Comparison of ENCODE assay signal across 30 cellular contexts in the genomic region with DNA sequence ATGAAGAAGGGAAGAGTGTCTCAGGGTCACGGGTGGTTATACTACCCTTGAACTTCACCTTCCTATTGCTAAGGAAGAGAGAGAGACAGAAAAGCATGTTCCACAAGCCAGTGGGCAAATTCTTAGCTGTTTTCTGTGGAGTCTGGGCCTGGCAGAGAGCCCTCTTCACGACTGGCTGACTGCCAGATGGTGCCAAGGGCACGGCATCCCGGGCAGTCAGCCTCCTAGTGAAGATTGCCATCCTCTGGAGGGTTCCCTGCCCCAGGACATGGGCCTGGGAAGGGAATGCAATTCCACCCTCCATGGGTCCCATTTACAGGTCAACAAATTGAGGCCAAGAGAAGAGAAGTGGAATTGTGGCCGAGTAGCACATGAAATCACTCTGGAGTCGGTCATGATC. TPM values are rescaled to one million over a fixed set of nuclear protein-coding genes. Genes with fewer than 3 reads are reported as not detected.
DNase-seq lines count a peak whose midpoint lies in the region; ATAC-seq and TF ChIP-seq lines count a peak whose summit lies in the region.
"Had no signal": no experiment of that assay in that cellular context is flagged by ENCODE, and none has a peak within 500 bp of the region (broad histone marks: within the 10 kb centered on the region; RNA-seq: fewer than 3 reads in every experiment).

No MANE protein-coding gene starts in this region.

- H2BK15ac ChIP-seq in IMR-90 (ENCODE audit: low read depth, low read length), result no peak overlapping the region

- H3K9me1 ChIP-seq in IMR-90 (ENCODE audit: insufficient read depth, low read length), result no peaks in the 10 kb centered on the region

- TF ChIP-seq CTCF in IMR-90 (conservative IDR thresholded peaks at IDR 0.05; ENCODE audit: low read depth, low read length) (no peak), ascending aorta (IDR thresholded peaks at IDR 0.05) (no peak)

- H3K4ac ChIP-seq in IMR-90 (ENCODE audit: low read depth, low read length), result no peak overlapping the region

- CTCF ChIA-PET in IMR-90 (lab: Yijun Ruan, JAX), result no interaction called here

- no peak overlapping the region for H2AK5ac ChIP-seq in IMR-90 (ENCODE audit: low read depth, low read length)

- no peak overlapping the region for H3K9ac ChIP-seq in IMR-90 (ENCODE audit: low read depth, low read length)
- H3K9ac ChIP-seq: KMS-11 had no signal

- H3K36me3 ChIP-seq in IMR-90 (ENCODE audit: control insufficient read depth, insufficient read depth, low read length) (no peaks in the 10 kb centered on the region), ascending aorta (no peaks in the 10 kb centered on the region)
- H3K36me3 ChIP-seq: BE2C, gastroesophageal sphincter, SJSA1, upper lobe of left lung had no signal

- H4K91ac ChIP-seq in IMR-90 (ENCODE audit: insufficient read depth, low read depth, low read length), result no peak overlapping the region

- POLR2A ChIA-PET in IMR-90 (lab: Charles Lee; ENCODE audit: unreplicated experiment), result no interaction called here

- intact Hi-C loops in IMR-90 (cut with micrococcal nuclease) (no loop called here), ascending aorta (cut with DNase I) (no loop called here)

- no peak overlapping the region for H4K8ac ChIP-seq in IMR-90 (ENCODE audit: low read depth in 2 of 2, low read length in 2 of 2)

- no peak overlapping the region for H3K18ac ChIP-seq in IMR-90 (ENCODE audit: low read depth, low read length)

- H3K4me1 ChIP-seq in IMR-90 (ENCODE audit: control insufficient read depth, insufficient read depth, low read length), result no peaks in the 10 kb centered on the region
- peaks cover 0 to 20% of the 10 kb centered on the region in 2 donors for H3K4me1 ChIP-seq in ascending aorta
- H3K4me1 ChIP-seq: BE2C, Caco-2, gastroesophageal sphincter, SJSA1, upper lobe of left lung had no signal

- no peaks in the 10 kb centered on the region for H3K9me3 ChIP-seq in IMR-90 (ENCODE audit: control insufficient read depth, insufficient read depth, low read length)
- H3K9me3 ChIP-seq in ascending aorta, result no peaks in the 10 kb centered on the region
- H3K9me3 ChIP-seq: BE2C, Caco-2, gastroesophageal sphincter, SJSA1, upper lobe of left lung had no signal

- WGBS in IMR-90 (ENCODE audit: extremely low coverage in 2 of 2, insufficient read length in 1 of 2), 2 experiments, result no CpG with 5 or more reads among the region's 6 CpGs

- H2BK20ac ChIP-seq in IMR-90 (ENCODE audit: low read depth, low read length), result no peak overlapping the region

- no peak overlapping the region for H3K14ac ChIP-seq in IMR-90 (replicated peaks; ENCODE audit: low read depth, low read length)

- no peak overlapping the region for H2BK5ac ChIP-seq in IMR-90 (ENCODE audit: low read depth, low read length, poor library complexity, severe bottlenecking)

- BruUV-seq in IMR-90 (replicated peaks; lab: Mats Ljungman, UMichigan), result no TSS peak

- no peaks in the 10 kb centered on the region for H3K79me1 ChIP-seq in IMR-90 (ENCODE audit: low read depth in 1 of 2, low read length in 2 of 2)

- H4K5ac ChIP-seq in IMR-90 (ENCODE audit: low read depth, low read length), result no peak overlapping the region

- no peak overlapping the region for H3K56ac ChIP-seq in IMR-90 (ENCODE audit: extremely low read depth, insufficient read depth, low read length)

- H3K27me3 ChIP-seq in IMR-90 (ENCODE audit: control insufficient read depth, insufficient read depth, low read length), result peaks cover 4% of the 10 kb centered on the region
- H3K27me3 ChIP-seq in ascending aorta, result no peaks in the 10 kb centered on the region
- H3K27me3 ChIP-seq: upper lobe of left lung had no signal

- no peak for ATAC-seq in IMR-90 (ENCODE audit: low read depth)
- no peak for ATAC-seq in GM18907 (IDR thresholded peaks at IDR 0.05; ENCODE audit: unreplicated experiment)
- ATAC-seq: activated CD8-positive, alpha-beta T cell treated with anti-CD3 and anti-CD28 coated beads for 36 hours; activated naive CD4-positive, alpha-beta T cell treated with anti-CD3 and anti-CD28 coated beads, Interleukin-2, amount 50 U/mL, for 72 hours; gastroesophageal sphincter; Panc1; stimulated activated naive CD8-positive, alpha-beta T cell treated with anti-CD3 and anti-CD28 coated beads, Interleukin-15, amount 100 ng/mL, for 72 hours had no signal

- no peak overlapping the region for H3K23ac ChIP-seq in IMR-90 (ENCODE audit: low read depth, low read length)

- H3K4me3 ChIP-seq in IMR-90 (ENCODE audit: insufficient read depth, low read depth, low read length) (no peak overlapping the region), ascending aorta (no peak overlapping the region)
- H3K4me3 ChIP-seq: gastroesophageal sphincter, SJSA1, upper lobe of left lung had no signal

- in situ Hi-C loops in IMR-90 (cut with MboI; ENCODE audit: low sequenced_read_pairs), result no loop called here

- H2BK120ac ChIP-seq in IMR-90 (ENCODE audit: low read depth, low read length), result no peak overlapping the region

- H2AFZ ChIP-seq in IMR-90 (replicated peaks; ENCODE audit: low read length, poor library complexity), result peak overlapping the region; percentile 17

- H3K27ac ChIP-seq in IMR-90 (ENCODE audit: insufficient read depth, low read length) (no peak overlapping the region), ascending aorta (peak overlapping the region; percentile 15 to 16)
- H3K27ac ChIP-seq: gastroesophageal sphincter, KMS-11, SJSA1, upper lobe of left lung had no signal

- H4K20me1 ChIP-seq in IMR-90 (ENCODE audit: insufficient read depth, low read length), result no peaks in the 10 kb centered on the region

- DNase-seq in Ammon's horn (ENCODE audit: low spot score) (peak; percentile 22), IMR-90 (no peak), ascending aorta (ENCODE audit: low spot score in 2 of 2) (no peak), midbrain (lab: John Stamatoyannopoulos, UW) (peak; percentile 45), UCSD-AML1 (lab: John Stamatoyannopoulos, UW; ENCODE audit: unreplicated experiment) (no peak), NCI-H446 treated with DMSO at 0.1 percent for 48 hours (lab: John Stamatoyannopoulos, UW) (no peak), foreskin melanocyte (no peak)
- DNase-seq: activated CD8-positive, alpha-beta T cell treated with anti-CD3 and anti-CD28 coated beads for 36 hours; activated T-cell treated with anti-CD3 and anti-CD28 coated beads for 4 hours; BE2C; Caco-2; central memory CD4-positive, alpha-beta T cell; dermis blood vessel endothelial cell; DMS79 treated with DMSO at 0.1 percent for 48 hours; immature natural killer cell; mesenchymal stem cell; NCI-H146; NCI-H2171; NCI-H524 treated with DMSO at 0.1 percent for 48 hours; stimulated activated naive CD8-positive, alpha-beta T cell treated with anti-CD3 and anti-CD28 coated beads, Interleukin-15, amount 100 ng/mL, for 72 hours; T-helper 1 cell; upper lobe of left lung had no signal

- TF ChIP-seq POLR2A in IMR-90 (IDR thresholded peaks at IDR 0.05; ENCODE audit: low read depth, low read length), result no peak

- no peak overlapping the region for H2AK9ac ChIP-seq in IMR-90 (replicated peaks; ENCODE audit: low read depth, low read length, poor library complexity)

- no peak for TF ChIP-seq RAD21 in IMR-90 (IDR thresholded peaks at IDR 0.05; ENCODE audit: low read length)

- H3K4me2 ChIP-seq in IMR-90 (ENCODE audit: low read depth, low read length), result no peak overlapping the region
- H3K4me2 ChIP-seq: KMS-11 had no signal

- dilution Hi-C loops in IMR-90 (cut with HindIII; ENCODE audit: low sequenced_read_pairs, unreplicated experiment), result no loop called here

TF ChIP-seq in IMR-90, 13 proteins besides CTCF, POLR2A, EP300 and RAD21:
- TF ChIP-seq, protein P1, sequence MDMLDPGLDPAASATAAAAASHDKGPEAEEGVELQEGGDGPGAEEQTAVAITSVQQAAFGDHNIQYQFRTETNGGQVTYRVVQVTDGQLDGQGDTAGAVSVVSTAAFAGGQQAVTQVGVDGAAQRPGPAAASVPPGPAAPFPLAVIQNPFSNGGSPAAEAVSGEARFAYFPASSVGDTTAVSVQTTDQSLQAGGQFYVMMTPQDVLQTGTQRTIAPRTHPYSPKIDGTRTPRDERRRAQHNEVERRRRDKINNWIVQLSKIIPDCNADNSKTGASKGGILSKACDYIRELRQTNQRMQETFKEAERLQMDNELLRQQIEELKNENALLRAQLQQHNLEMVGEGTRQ (IDR thresholded peaks at IDR 0.05; ENCODE audit: low read depth, low read length), result no peak
- TF ChIP-seq CHD1 (IDR thresholded peaks at IDR 0.05; ENCODE audit: low read depth, low read length), result no peak
- TF ChIP-seq BHLHE40 (IDR thresholded peaks at IDR 0.05; ENCODE audit: low read depth, low read length), result no peak
- no peak for TF ChIP-seq FOS (IDR thresholded peaks at IDR 0.05; ENCODE audit: low read depth, low read length)

RNA-seq across cellular contexts. Expression of gene TUNAR, which starts 9.7 kb away (rescaled TPM):
- total RNA-seq in IMR-90 (2012; rRNA removed) (not detected in 2 replicates), ascending aorta (not detected)
- not detected in 2 replicates for polyA plus RNA-seq in IMR-90 (2012; rRNA removed)
- polyA plus RNA-seq in IMR-90 (2012; cell fraction: cytosol; rRNA removed), result not detected in 2 replicates
- not detected in 2 replicates for polyA plus RNA-seq in IMR-90 (2012; cell fraction: nucleus; rRNA removed; ENCODE audit: low replicate concordance)
- total RNA-seq: A673; activated CD8-positive, alpha-beta T cell treated with anti-CD3 and anti-CD28 coated beads for 36 hours; activated naive CD4-positive, alpha-beta T cell treated with anti-CD3 and anti-CD28 coated beads, Interleukin-2, amount 50 U/mL, for 72 hours; Caco-2; dermis blood vessel endothelial cell; pulmonary artery endothelial cell; SJSA1 had no signal
- polyA plus RNA-seq: immature natural killer cell had no signal

Comparison
In these comparisons a context has a peak if more than half of its experiments do, and no peak if none do; other contexts are left out.
1. DNase-seq: peak in Ammon's horn (single experiment) and midbrain (single experiment); none in IMR-90 (single experiment), ascending aorta (0 of 2), UCSD-AML1 (single experiment), NCI-H446 treated with DMSO at 0.1 percent for 48 hours (single experiment) and foreskin melanocyte (single experiment).